In genomic region chr5:143916441-143916840, GRCh38 we compare ENCODE assay signal across 28 cellular contexts.
"Had no signal": no experiment of that assay in that cellular context is flagged by ENCODE, and none has a peak within 500 bp of the region (broad histone marks: within the 10 kb centered on the region; RNA-seq: fewer than 3 reads in every experiment).

No MANE protein-coding gene starts in this region.

- H3K36me3 ChIP-seq: adrenal gland had no signal

- H3K4me3 ChIP-seq: adrenal gland, body of pancreas, SK-N-MC had no signal

- H3K9me3 Mint-ChIP-seq: activated B cell treated with CpG ODN at 0.5 μM for 24 hours; activated naive CD4-positive, alpha-beta T cell treated with anti-CD3 and anti-CD28 coated beads, Interleukin-2, amount 10 ng/mL, durations not matched to agents 7 days and 5 days; activated naive CD8-positive, alpha-beta T cell treated with anti-CD3 and anti-CD28 coated beads, Interleukin-2, amount 10 ng/mL, durations not matched to agents 7 days and 5 days; activated T-cell treated with anti-CD3 and anti-CD28 coated beads, Interleukin-2, amount 50 U/mL, for 24 hours; central memory CD8-positive, alpha-beta T cell; T-helper 1 cell treated with Interleukin-12 subunit alpha and Interleukin-12 subunit beta and Interleukin-4 antibody, amounts not matched to agents 30 μg/mL and 1 μg/mL, for 36 hours had no signal

- DNase-seq: activated B cell treated with CpG ODN at 0.5 μM for 24 hours; activated CD4-positive, alpha-beta T cell treated with anti-CD3 and anti-CD28 coated beads for 1 hour; activated CD4-positive, alpha-beta T cell treated with anti-CD3 and anti-CD28 coated beads, Interleukin-2, amount 10 ng/mL, durations not matched to agents 24 days and 14 days; activated CD4-positive, alpha-beta T cell treated with anti-CD3 and anti-CD28 coated beads, Interleukin-2, amount 50 U/mL, for 48 hours; activated CD8-positive, alpha-beta memory T cell treated with anti-CD3 and anti-CD28 coated beads, Interleukin-2, amount 10 ng/mL, durations not matched to agents 7 days and 5 days; activated gamma-delta T cell; activated naive CD4-positive, alpha-beta T cell treated with anti-CD3 and anti-CD28 coated beads, Interleukin-2, amount 10 ng/mL, durations not matched to agents 7 days and 5 days; activated naive CD8-positive, alpha-beta T cell treated with anti-CD3 and anti-CD28 coated beads, Interleukin-2, amount 10 ng/mL, durations not matched to agents 7 days and 5 days; activated T-cell treated with anti-CD3 and anti-CD28 coated beads, Interleukin-2, amount 50 U/mL, for 24 hours; adrenal gland; anterior cingulate cortex; body of pancreas; KG1; MV-4-11; NCI-H1092 treated with DMSO at 0.1 percent for 48 hours; NCI-H1417 treated with DMSO at 0.1 percent for 48 hours; NCI-H1694; NCI-H2029 treated with DMSO at 0.1 percent for 48 hours; NCI-H345; NCI-H510A; NCI-H526 treated with DMSO at 0.1 percent for 48 hours; NCI-H82; OCI-M1; RPMI8226; T-helper 9 cell had no signal

- H3K27ac Mint-ChIP-seq: activated B cell treated with CpG ODN at 0.5 μM for 24 hours; activated CD4-positive, alpha-beta T cell treated with anti-CD3 and anti-CD28 coated beads, Interleukin-2, amount 10 ng/mL, durations not matched to agents 24 days and 14 days; activated CD8-positive, alpha-beta memory T cell treated with anti-CD3 and anti-CD28 coated beads, Interleukin-2, amount 10 ng/mL, durations not matched to agents 7 days and 5 days; activated naive CD4-positive, alpha-beta T cell treated with anti-CD3 and anti-CD28 coated beads, Interleukin-2, amount 10 ng/mL, durations not matched to agents 7 days and 5 days; activated naive CD8-positive, alpha-beta T cell treated with anti-CD3 and anti-CD28 coated beads, Interleukin-2, amount 10 ng/mL, durations not matched to agents 7 days and 5 days; activated T-cell treated with anti-CD3 and anti-CD28 coated beads, Interleukin-2, amount 50 U/mL, for 24 hours; T-helper 1 cell treated with Interleukin-12 subunit alpha and Interleukin-12 subunit beta and Interleukin-4 antibody, amounts not matched to agents 30 μg/mL and 1 μg/mL, for 36 hours had no signal

- H3K9me3 ChIP-seq: adrenal gland, body of pancreas had no signal

- H3K4me1 ChIP-seq: adrenal gland, body of pancreas had no signal

- H3K36me3 Mint-ChIP-seq: activated CD8-positive, alpha-beta memory T cell treated with anti-CD3 and anti-CD28 coated beads, Interleukin-2, amount 10 ng/mL, durations not matched to agents 7 days and 5 days; activated naive CD4-positive, alpha-beta T cell treated with anti-CD3 and anti-CD28 coated beads, Interleukin-2, amount 10 ng/mL, durations not matched to agents 7 days and 5 days; activated naive CD8-positive, alpha-beta T cell treated with anti-CD3 and anti-CD28 coated beads, Interleukin-2, amount 10 ng/mL, durations not matched to agents 7 days and 5 days had no signal

- H3K4me1 Mint-ChIP-seq: activated B cell treated with CpG ODN at 0.5 μM for 24 hours; activated CD4-positive, alpha-beta T cell treated with anti-CD3 and anti-CD28 coated beads, Interleukin-2, amount 10 ng/mL, durations not matched to agents 24 days and 14 days; activated CD8-positive, alpha-beta memory T cell treated with anti-CD3 and anti-CD28 coated beads, Interleukin-2, amount 10 ng/mL, durations not matched to agents 7 days and 5 days; activated naive CD4-positive, alpha-beta T cell treated with anti-CD3 and anti-CD28 coated beads, Interleukin-2, amount 10 ng/mL, durations not matched to agents 7 days and 5 days; activated naive CD8-positive, alpha-beta T cell treated with anti-CD3 and anti-CD28 coated beads, Interleukin-2, amount 10 ng/mL, durations not matched to agents 7 days and 5 days; central memory CD8-positive, alpha-beta T cell had no signal

- H3K4me3 Mint-ChIP-seq: activated B cell treated with CpG ODN at 0.5 μM for 24 hours; activated CD4-positive, alpha-beta T cell treated with anti-CD3 and anti-CD28 coated beads, Interleukin-2, amount 10 ng/mL, durations not matched to agents 24 days and 14 days; activated CD8-positive, alpha-beta memory T cell treated with anti-CD3 and anti-CD28 coated beads, Interleukin-2, amount 10 ng/mL, durations not matched to agents 7 days and 5 days; activated naive CD4-positive, alpha-beta T cell treated with anti-CD3 and anti-CD28 coated beads, Interleukin-2, amount 10 ng/mL, durations not matched to agents 7 days and 5 days; activated naive CD8-positive, alpha-beta T cell treated with anti-CD3 and anti-CD28 coated beads, Interleukin-2, amount 10 ng/mL, durations not matched to agents 7 days and 5 days; activated T-cell treated with anti-CD3 and anti-CD28 coated beads, Interleukin-2, amount 50 U/mL, for 24 hours; central memory CD8-positive, alpha-beta T cell; T-helper 1 cell treated with Interleukin-12 subunit alpha and Interleukin-12 subunit beta and Interleukin-4 antibody, amounts not matched to agents 30 μg/mL and 1 μg/mL, for 36 hours had no signal

- H3K27ac ChIP-seq: adrenal gland, body of pancreas, SK-N-MC had no signal

- H3K27me3 ChIP-seq: adrenal gland, body of pancreas had no signal
